ENCODE assay signal across 7 cellular contexts in the genomic region with DNA sequence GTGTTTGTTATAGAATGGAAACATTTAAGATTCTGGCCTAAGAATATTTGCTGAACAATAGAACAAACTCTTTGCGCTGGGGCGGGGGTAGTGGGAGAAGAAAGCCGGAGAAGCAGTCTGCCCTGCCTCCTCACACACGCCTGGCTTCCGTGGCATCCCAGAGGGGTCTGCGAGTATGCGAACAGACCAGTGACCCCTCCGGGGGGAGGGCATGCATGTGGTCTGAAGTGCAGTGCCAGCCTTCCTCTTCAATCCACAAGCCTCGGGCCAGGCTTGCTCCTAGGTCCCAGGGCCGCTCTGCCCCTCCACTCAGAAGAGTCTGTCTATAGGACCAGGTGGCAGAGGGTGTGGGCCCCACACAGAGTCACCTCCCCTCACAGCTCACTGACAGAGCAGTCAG. TPM values are rescaled to one million over a fixed set of nuclear protein-coding genes. Genes with fewer than 3 reads are reported as not detected.
"Had no signal": no experiment of that assay in that cellular context is flagged by ENCODE, and none has a peak within 500 bp of the region (broad histone marks: within the 10 kb centered on the region; RNA-seq: fewer than 3 reads in every experiment).

No MANE protein-coding gene starts in this region.

- H3K4me3 Mint-ChIP-seq: GM23338, H9, IgD-negative memory B cell had no signal

- FAIRE-seq: H1, H54, HepG2 had no signal

- H3K4me3 ChIP-seq: GM23338 had no signal

- H3K27ac Mint-ChIP-seq: GM23338, H9, IgD-negative memory B cell had no signal

- H3K27me3 Mint-ChIP-seq: IgD-negative memory B cell had no signal

- DNase-seq: H9, HCEC 1CT had no signal

- ATAC-seq: GM23338, HepG2 had no signal

- H3K4me1 Mint-ChIP-seq: GM23338, H9, IgD-negative memory B cell had no signal

RNA-seq across cellular contexts. Expression of gene IGFALS, which starts 14.1 kb away (rescaled TPM):
- total RNA-seq: GM23338, H1, H9 had no signal
- polyA plus RNA-seq: H1, IgD-negative memory B cell had no signal
